In genomic region chr6:43242908-43243648, GRCh38 we compare ENCODE assay signal across 12 cellular contexts. TPM values are rescaled to one million over a fixed set of nuclear protein-coding genes. Genes with fewer than 3 reads are reported as not detected.
DNase-seq lines count a peak whose midpoint lies in the region; ATAC-seq, FAIRE-seq and TF ChIP-seq lines count a peak whose summit lies in the region.
"Had no signal": no experiment of that assay in that cellular context is flagged by ENCODE, and none has a peak within 500 bp of the region (broad histone marks: within the 10 kb centered on the region; RNA-seq: fewer than 3 reads in every experiment).

Gene TTBK1, plus strand, starts transcription at chr6:43243481. Its CDS starts 3,180 bp downstream, at chr6:43246661.

- H3K27me3 Mint-ChIP-seq in activated naive CD4-positive, alpha-beta T cell treated with anti-CD3 and anti-CD28 coated beads, Interleukin-2, amount 10 ng/mL, durations not matched to agents 7 days and 5 days: peaks cover 18% of the 10 kb centered on the region

- H3K9me3 ChIP-seq in endothelial cell of umbilical vein (replicated peaks; ENCODE audit: control insufficient read depth, insufficient read depth, low read length) (no peaks in the 10 kb centered on the region), ovary (no peaks in the 10 kb centered on the region), heart left ventricle (peaks cover 0 to 8% (median 0%) of the 10 kb centered on the region in 12 donors)

- peaks cover 2% of the 10 kb centered on the region for H3K9me3 Mint-ChIP-seq in activated naive CD4-positive, alpha-beta T cell treated with anti-CD3 and anti-CD28 coated beads, Interleukin-2, amount 10 ng/mL, durations not matched to agents 7 days and 5 days
- H3K9me3 Mint-ChIP-seq in activated naive CD4-positive, alpha-beta T cell treated with anti-CD3 and anti-CD28 coated beads, Interleukin-2, amount 50 U/mL, for 72 hours: peaks cover 0 to 4% of the 10 kb centered on the region in 2 donors

- WGBS in ovary, 3 donors: 7 to 14% (median 11%) methylated on average over 22 to 45 of the region's 45 CpGs
- WGBS in heart left ventricle, 4 donors: 8 to 13% (median 11%) methylated on average over 27 to 45 of the region's 45 CpGs

- H3K4me1 ChIP-seq in endothelial cell of umbilical vein (ENCODE audit: control insufficient read depth, extremely low read depth, insufficient read depth, low read length): peaks cover 4% of the 10 kb centered on the region
- peaks cover 3% of the 10 kb centered on the region for H3K4me1 ChIP-seq in ovary (ENCODE audit: insufficient read depth)
- H3K4me1 ChIP-seq in heart left ventricle: peaks cover 0 to 17% (median 9%) of the 10 kb centered on the region in 12 donors

- TF ChIP-seq EP300 in ovary (IDR thresholded peaks at IDR 0.05): no peak

- dilution Hi-C loops in endothelial cell of umbilical vein (cut with MboI; ENCODE audit: extremely low pct_ligation_motif_present, low sequenced_read_pairs): no loop called here

- no peaks in the 10 kb centered on the region for H3K36me3 ChIP-seq in endothelial cell of umbilical vein (ENCODE audit: control insufficient read depth in 2 of 2, extremely low read depth in 1 of 2, insufficient read depth in 2 of 2, low read length in 2 of 2)
- no peaks in the 10 kb centered on the region for H3K36me3 ChIP-seq in ovary
- no peaks in the 10 kb centered on the region for H3K36me3 ChIP-seq in heart left ventricle
- H3K36me3 ChIP-seq: left ventricle myocardium inferior had no signal

- no TSS peak for BruUV-seq in endothelial cell of umbilical vein (replicated peaks; lab: Mats Ljungman, UMichigan)

- no peak within 1 kb of the TSS for H2AFZ ChIP-seq in endothelial cell of umbilical vein (ENCODE audit: low read depth, low read length)

- DNase-seq in activated naive CD4-positive, alpha-beta T cell treated with anti-CD3 and anti-CD28 coated beads, Interleukin-2, amount 10 ng/mL, durations not matched to agents 7 days and 5 days: peak; percentile 43
- DNase-seq in activated naive CD4-positive, alpha-beta T cell treated with anti-CD3 and anti-CD28 coated beads, Interleukin-2, amount 50 U/mL, for 72 hours (ENCODE audit: low spot score in 2 of 2): no peak
- peak; percentile 36 for DNase-seq in NCI-H69 (lab: John Stamatoyannopoulos, UW)
- no peak for DNase-seq in endothelial cell of umbilical vein (ENCODE audit: low read depth, low spot score)
- DNase-seq in substantia nigra (lab: John Stamatoyannopoulos, UW): peak in 32 of 49 donors; percentile 5 to 93 (median 34)
- DNase-seq in ovary: no peak
- DNase-seq in heart left ventricle: no peak
- DNase-seq in cortex of kidney (lab: John Stamatoyannopoulos, UW): no peak
- DNase-seq: left ventricle myocardium inferior, NCI-H2081 treated with DMSO at 0.1 percent for 48 hours had no signal

- H3K9me1 ChIP-seq in endothelial cell of umbilical vein (replicated peaks; ENCODE audit: control insufficient read depth, extremely low read depth, insufficient read depth, low read length): no peaks in the 10 kb centered on the region

- no peak within 1 kb of the TSS for H3K27ac Mint-ChIP-seq in activated naive CD4-positive, alpha-beta T cell treated with anti-CD3 and anti-CD28 coated beads, Interleukin-2, amount 10 ng/mL, durations not matched to agents 7 days and 5 days
- H3K27ac Mint-ChIP-seq in activated naive CD4-positive, alpha-beta T cell treated with anti-CD3 and anti-CD28 coated beads, Interleukin-2, amount 50 U/mL, for 72 hours: no peak within 1 kb of the TSS

- peaks cover 1% of the 10 kb centered on the region for H3K36me3 Mint-ChIP-seq in activated naive CD4-positive, alpha-beta T cell treated with anti-CD3 and anti-CD28 coated beads, Interleukin-2, amount 10 ng/mL, durations not matched to agents 7 days and 5 days
- peaks cover 0 to 9% of the 10 kb centered on the region in 2 donors for H3K36me3 Mint-ChIP-seq in activated naive CD4-positive, alpha-beta T cell treated with anti-CD3 and anti-CD28 coated beads, Interleukin-2, amount 50 U/mL, for 72 hours

- POLR2A ChIA-PET in endothelial cell of umbilical vein (lab: Charles Lee): no interaction called here

- H3K27me3 ChIP-seq in endothelial cell of umbilical vein (ENCODE audit: control insufficient read depth in 2 of 2, insufficient read depth in 2 of 2, low read length in 2 of 2) (peaks cover 46 to 53% of the 10 kb centered on the region in 2 experiments), ovary (no peaks in the 10 kb centered on the region), heart left ventricle (peaks cover 8 to 55% (median 20%) of the 10 kb centered on the region in 9 donors)

- no peak for FAIRE-seq in endothelial cell of umbilical vein (lab: Jason Lieb, UNC)

- no peak within 1 kb of the TSS for H3K4me2 ChIP-seq in endothelial cell of umbilical vein (ENCODE audit: insufficient read depth, low read length)

- ATAC-seq in activated naive CD4-positive, alpha-beta T cell treated with anti-CD3 and anti-CD28 coated beads, Interleukin-2, amount 50 U/mL, for 72 hours: no peak
- no peak for ATAC-seq in heart left ventricle

- intact Hi-C loops in endothelial cell of umbilical vein (cut with micrococcal nuclease) (no loop called here), ovary (cut with DNase I) (no loop called here), heart left ventricle (cut with DNase I) (no loop called here)

- TF ChIP-seq CTCF in endothelial cell of umbilical vein (IDR thresholded peaks at IDR 0.05; ENCODE audit: extremely low read depth in 1 of 2, insufficient read depth in 1 of 2, low read depth in 1 of 2, low read length in 2 of 2) (no peak), ovary (IDR thresholded peaks at IDR 0.05) (no peak), heart left ventricle (IDR thresholded peaks at IDR 0.05) (no peak)

- CTCF ChIA-PET in activated naive CD4-positive, alpha-beta T cell treated with anti-CD3 and anti-CD28 coated beads, Interleukin-2, amount 10 ng/mL, durations not matched to agents 7 days and 5 days (lab: Charles Lee): interaction anchor here (2.4 kb wide), 1 partner anchor 13 kb away, joined by 9 read pairs; no protein-coding TSS in a partner anchor
- CTCF ChIA-PET in endothelial cell of umbilical vein (lab: Charles Lee): no interaction called here

- no peak within 1 kb of the TSS for H3K9ac ChIP-seq in endothelial cell of umbilical vein (replicated peaks; ENCODE audit: extremely low read depth, insufficient read depth, low read length)

- no peaks in the 10 kb centered on the region for H4K20me1 ChIP-seq in endothelial cell of umbilical vein (replicated peaks; ENCODE audit: control insufficient read depth, extremely low read depth, insufficient read depth, low read length)

- H3K4me1 Mint-ChIP-seq in activated naive CD4-positive, alpha-beta T cell treated with anti-CD3 and anti-CD28 coated beads, Interleukin-2, amount 10 ng/mL, durations not matched to agents 7 days and 5 days: peaks cover 18% of the 10 kb centered on the region

- TF ChIP-seq POLR2A in endothelial cell of umbilical vein (IDR thresholded peaks at IDR 0.05; ENCODE audit: low read depth, low read length): no peak
- no peak for TF ChIP-seq POLR2A in ovary (IDR thresholded peaks at IDR 0.05)
- no peak for TF ChIP-seq POLR2A in heart left ventricle (IDR thresholded peaks at IDR 0.05)

- no peak within 1 kb of the TSS for H3K4me3 Mint-ChIP-seq in activated naive CD4-positive, alpha-beta T cell treated with anti-CD3 and anti-CD28 coated beads, Interleukin-2, amount 10 ng/mL, durations not matched to agents 7 days and 5 days

- no peaks in the 10 kb centered on the region for H3K79me2 ChIP-seq in endothelial cell of umbilical vein (ENCODE audit: control insufficient read depth, insufficient read depth, low read length)

- no peak within 1 kb of the TSS for H3K4me3 ChIP-seq in endothelial cell of umbilical vein (replicated peaks in 1 of 3; ENCODE audit: insufficient read depth in 1 of 3, low read depth in 1 of 3, low read length in 3 of 3)
- no peak within 1 kb of the TSS for H3K4me3 ChIP-seq in ovary
- no peak within 1 kb of the TSS for H3K4me3 ChIP-seq in heart left ventricle
- H3K4me3 ChIP-seq: left ventricle myocardium inferior had no signal

- no peak within 1 kb of the TSS for H3K27ac ChIP-seq in endothelial cell of umbilical vein (ENCODE audit: insufficient read depth, low read depth, low read length)
- H3K27ac ChIP-seq in substantia nigra (ENCODE audit: low read depth, low read length, poor library complexity, severe bottlenecking): peak within 1 kb of the TSS; percentile 67
- H3K27ac ChIP-seq in ovary: no peak within 1 kb of the TSS
- H3K27ac ChIP-seq in heart left ventricle: no peak within 1 kb of the TSS
- H3K27ac ChIP-seq: C4-2B, epithelial cell of prostate, left ventricle myocardium inferior had no signal

TF ChIP-seq in endothelial cell of umbilical vein, 7 proteins besides CTCF, POLR2A, EP300 and RAD21:
- TF ChIP-seq MYC (IDR thresholded peaks at IDR 0.05; ENCODE audit: low read depth, low read length): no peak
- TF ChIP-seq EZH2 (IDR thresholded peaks at IDR 0.05; ENCODE audit: borderline replicate concordance, low read depth, low read length, severe bottlenecking): peak; percentile 88

RNA-seq across cellular contexts. Expression of gene TTBK1, which starts in this region (rescaled TPM):
- total RNA-seq in activated naive CD4-positive, alpha-beta T cell treated with anti-CD3 and anti-CD28 coated beads, Interleukin-2, amount 50 U/mL, for 72 hours: under 1 TPM; 0.09 to 0.37 TPM
- total RNA-seq in endothelial cell of umbilical vein (0.12 TPM in 1 of 2 replicates, not detected in the other), ovary (under 1 TPM in 2 of 7 donors, not detected in 5; 0.03 to 0.11 TPM), heart left ventricle (under 1 TPM; 0.04 to 0.52 (median 0.29) TPM)
- polyA plus RNA-seq in endothelial cell of umbilical vein (0.06 TPM in 2 replicates), ovary (under 1 TPM in 1 of 2 donors, not detected in 1; 0.06 TPM), heart left ventricle (under 1 TPM; 0.07 to 0.23 TPM)
- 0.01 TPM in 2 replicates for polyA plus RNA-seq in endothelial cell of umbilical vein (2011; cell fraction: cytosol; rRNA removed)
- polyA plus RNA-seq in endothelial cell of umbilical vein (2011; cell fraction: nucleus; rRNA removed): 0.10 and 0.14 TPM in 2 replicates
- 0.04 and 0.07 TPM in 2 replicates for polyA plus RNA-seq in endothelial cell of umbilical vein (2012)
- polyA minus RNA-seq in endothelial cell of umbilical vein: 0.06 and 0.19 TPM in 2 replicates
- polyA minus RNA-seq in endothelial cell of umbilical vein (2011; cell fraction: cytosol; rRNA and poly(A)+ RNA removed): not detected
- 0.10 and 0.14 TPM in 2 replicates for polyA minus RNA-seq in endothelial cell of umbilical vein (2011; cell fraction: nucleus; rRNA and poly(A)+ RNA removed)

Comparison
In these comparisons a context has a peak if more than half of its experiments do, and no peak if none do; other contexts are left out.
1. DNase-seq: peak in activated naive CD4-positive, alpha-beta T cell treated with anti-CD3 and anti-CD28 coated beads, Interleukin-2, amount 10 ng/mL, durations not matched to agents 7 days and 5 days (single experiment), NCI-H69 (single experiment) and substantia nigra (32 of 49); none in activated naive CD4-positive, alpha-beta T cell treated with anti-CD3 and anti-CD28 coated beads, Interleukin-2, amount 50 U/mL, for 72 hours (0 of 2), endothelial cell of umbilical vein (single experiment), ovary (0 of 5), heart left ventricle (0 of 5) and cortex of kidney (single experiment).